ENCODE assay signal across 13 cellular contexts in genomic region chrX:133922390-133922772, GRCh38.
DNase-seq lines count a peak whose midpoint lies in the region; ATAC-seq and TF ChIP-seq lines count a peak whose summit lies in the region.
"Had no signal": no experiment of that assay in that cellular context is flagged by ENCODE, and none has a peak within 500 bp of the region (broad histone marks: within the 10 kb centered on the region; RNA-seq: fewer than 3 reads in every experiment).

No MANE protein-coding gene starts in this region.

- peaks cover under 1 to 13% (median 4%) of the 10 kb centered on the region in 11 experiments; a peak in 21 of 22 replicates for H3K9me3 ChIP-seq in BLaER1 treated with 17β-estradiol and CSF1 and Interleukin-3, amounts not matched to agents 10 nM and 100 nM (replicated peaks in 1 of 11)
- H3K9me3 ChIP-seq in CD8-positive, alpha-beta T cell (ENCODE audit: low read length) = no peaks in the 10 kb centered on the region
- H3K9me3 ChIP-seq in effector memory CD4-positive, alpha-beta T cell (ENCODE audit: control insufficient read depth, low read length) = no peaks in the 10 kb centered on the region
- H3K9me3 ChIP-seq in vagina = no peaks in the 10 kb centered on the region
- H3K9me3 ChIP-seq in thyroid gland = no peaks in the 10 kb centered on the region
- H3K9me3 ChIP-seq: gastrocnemius medialis, lower lobe of right lung, testis had no signal

- no peaks in the 10 kb centered on the region for H3K36me3 Mint-ChIP-seq in CD8-positive, alpha-beta T cell
- H3K36me3 Mint-ChIP-seq: natural killer cell treated with Interleukin-12 subunit alpha and Interleukin-12 subunit beta and Interleukin-15 and Interleukin-18, amount 100 ng/mL, for 72 hours had no signal

- no CpG with 5 or more reads among the region's 2 CpGs for WGBS in thyroid gland, 2 donors

- intact Hi-C loops in CD8-positive, alpha-beta T cell (cut with DNase I, micrococcal nuclease) = no loop called here
- intact Hi-C loops in vagina (cut with DNase I) (no loop called here), thyroid gland (cut with DNase I) (no loop called here)

- peaks cover 22% of the 10 kb centered on the region for H3K4me1 Mint-ChIP-seq in CD8-positive, alpha-beta T cell (ENCODE audit: low read depth)

- peak overlapping the region in 8 of 11 experiments; percentile 55 to 76 (median 72); a peak in 14 of 22 replicates for H3K27ac ChIP-seq in BLaER1 treated with 17β-estradiol and CSF1 and Interleukin-3, amounts not matched to agents 10 nM and 100 nM
- H3K27ac ChIP-seq in CD8-positive, alpha-beta T cell (ENCODE audit: low read depth, low read length) = no peak overlapping the region
- H3K27ac ChIP-seq in effector memory CD4-positive, alpha-beta T cell (ENCODE audit: insufficient read depth, low read length, poor library complexity, severe bottlenecking) = no peak overlapping the region
- H3K27ac ChIP-seq in vagina (no peak overlapping the region), thyroid gland (no peak overlapping the region)
- H3K27ac ChIP-seq: gastrocnemius medialis, lower lobe of right lung, testis had no signal

- no peaks in the 10 kb centered on the region for H3K27me3 Mint-ChIP-seq in CD8-positive, alpha-beta T cell (ENCODE audit: low read depth)

- peak overlapping the region; percentile 92 for H3K27ac Mint-ChIP-seq in CD8-positive, alpha-beta T cell
- H3K27ac Mint-ChIP-seq: GM23338 had no signal

- no peaks in the 10 kb centered on the region for H3K36me3 ChIP-seq in BLaER1 treated with 17β-estradiol and CSF1 and Interleukin-3, amounts not matched to agents 10 nM and 100 nM
- no peaks in the 10 kb centered on the region for H3K36me3 ChIP-seq in CD8-positive, alpha-beta T cell (ENCODE audit: insufficient read depth, low read length)
- H3K36me3 ChIP-seq in effector memory CD4-positive, alpha-beta T cell (ENCODE audit: control insufficient read depth, insufficient read depth, low read length) = no peaks in the 10 kb centered on the region
- H3K36me3 ChIP-seq in vagina (no peaks in the 10 kb centered on the region), thyroid gland (no peaks in the 10 kb centered on the region)
- H3K36me3 ChIP-seq: gastrocnemius medialis, lower lobe of right lung had no signal

- DNase-seq in CD8-positive, alpha-beta T cell = no peak
- DNase-seq in NCI-H524 treated with DMSO at 0.1 percent for 48 hours (lab: John Stamatoyannopoulos, UW) (peak; percentile 79), cerebellar nuclear complex (lab: John Stamatoyannopoulos, UW) (no peak), vagina (ENCODE audit: extremely low spot score in 2 of 2) (no peak), thyroid gland (no peak)
- DNase-seq in effector memory CD4-positive, alpha-beta T cell = no peak
- DNase-seq: gastrocnemius medialis had no signal

- H3K4me1 ChIP-seq in BLaER1 treated with 17β-estradiol and CSF1 and Interleukin-3, amounts not matched to agents 10 nM and 100 nM = peaks cover 13 to 23% (median 18%) of the 10 kb centered on the region in 10 experiments; a peak in 17 of 20 replicates
- peaks cover 11% of the 10 kb centered on the region for H3K4me1 ChIP-seq in CD8-positive, alpha-beta T cell (ENCODE audit: insufficient read depth, low read length)
- peaks cover 7% of the 10 kb centered on the region for H3K4me1 ChIP-seq in effector memory CD4-positive, alpha-beta T cell (ENCODE audit: control insufficient read depth, insufficient read depth, low read length, poor library complexity, severe bottlenecking)
- H3K4me1 ChIP-seq in vagina (no peaks in the 10 kb centered on the region), thyroid gland (no peaks in the 10 kb centered on the region)
- H3K4me1 ChIP-seq: gastrocnemius medialis, lower lobe of right lung, testis had no signal

- H3K9ac ChIP-seq in BLaER1 treated with 17β-estradiol and CSF1 and Interleukin-3, amounts not matched to agents 10 nM and 100 nM = peak overlapping the region in 1 of 11 experiments; percentile 18; a peak in 3 of 22 replicates

- no peak for TF ChIP-seq CTCF in CD8-positive, alpha-beta T cell (IDR thresholded peaks at IDR 0.05)
- TF ChIP-seq CTCF in vagina (IDR thresholded peaks at IDR 0.05) (no peak), thyroid gland (IDR thresholded peaks at IDR 0.05) (no peak)

- H3K4me2 ChIP-seq in BLaER1 treated with 17β-estradiol and CSF1 and Interleukin-3, amounts not matched to agents 10 nM and 100 nM = peak overlapping the region; percentile 34 to 69 (median 62); a peak in 21 of 22 replicates
- H3K4me2 ChIP-seq: GM23338 had no signal

- TF ChIP-seq POLR2A in vagina (IDR thresholded peaks at IDR 0.05) = no peak
- TF ChIP-seq POLR2A in thyroid gland (IDR thresholded peaks at IDR 0.05) = no peak

- POLR2A ChIA-PET in CD8-positive, alpha-beta T cell (lab: Charles Lee) = no interaction called here

- CTCF ChIA-PET in CD8-positive, alpha-beta T cell (lab: Charles Lee) = interaction anchor here (1.4 kb wide), 1 partner anchor 104 kb away, joined by 4 read pairs; no protein-coding TSS in a partner anchor

- no peak for ATAC-seq in CD8-positive, alpha-beta T cell
- ATAC-seq: gastrocnemius medialis had no signal

- H3K4me3 Mint-ChIP-seq in CD8-positive, alpha-beta T cell = peak overlapping the region; percentile 26
- H3K4me3 Mint-ChIP-seq: GM23338 had no signal

- H4K20me1 ChIP-seq in BLaER1 treated with 17β-estradiol and CSF1 and Interleukin-3, amounts not matched to agents 10 nM and 100 nM = no peaks in the 10 kb centered on the region; a peak in 1 of 22 replicates

- peaks cover 85 to 100% (median 98%) of the 10 kb centered on the region in 11 experiments for H3K27me3 ChIP-seq in BLaER1 treated with 17β-estradiol and CSF1 and Interleukin-3, amounts not matched to agents 10 nM and 100 nM
- no peaks in the 10 kb centered on the region for H3K27me3 ChIP-seq in CD8-positive, alpha-beta T cell (ENCODE audit: insufficient read depth, low read length)
- no peaks in the 10 kb centered on the region for H3K27me3 ChIP-seq in effector memory CD4-positive, alpha-beta T cell (replicated peaks; ENCODE audit: control insufficient read depth, insufficient read depth, low read length, poor library complexity, severe bottlenecking)
- H3K27me3 ChIP-seq in vagina (no peaks in the 10 kb centered on the region), thyroid gland (no peaks in the 10 kb centered on the region)
- H3K27me3 ChIP-seq: gastrocnemius medialis, testis had no signal

- 0 out of 20 replicates have a peak overlapping the region, but pooled peaks of 1 of the 10 experiments have one; percentile 23 for H3K4me3 ChIP-seq in BLaER1 treated with 17β-estradiol and CSF1 and Interleukin-3, amounts not matched to agents 10 nM and 100 nM
- H3K4me3 ChIP-seq in CD8-positive, alpha-beta T cell (ENCODE audit: low read depth, low read length) = no peak overlapping the region
- peak overlapping the region; percentile 10 for H3K4me3 ChIP-seq in effector memory CD4-positive, alpha-beta T cell (ENCODE audit: insufficient read depth, low read depth, low read length, poor library complexity, severe bottlenecking)
- H3K4me3 ChIP-seq in vagina (no peak overlapping the region), thyroid gland (replicated peaks in 1 of 3) (no peak overlapping the region)
- H3K4me3 ChIP-seq: gastrocnemius medialis, GM23338, lower lobe of right lung, testis had no signal

- peaks cover 3% of the 10 kb centered on the region for H3K9me3 Mint-ChIP-seq in CD8-positive, alpha-beta T cell
- H3K9me3 Mint-ChIP-seq: activated T-cell treated with anti-CD3 and anti-CD28 coated beads, Interleukin-2, amount 50 U/mL, for 24 hours; GM23338; natural killer cell treated with Interleukin-12 subunit alpha and Interleukin-12 subunit beta and Interleukin-15 and Interleukin-18, amount 100 ng/mL, for 72 hours had no signal

Comparison
In these comparisons a context has a peak if more than half of its experiments do, and no peak if none do; other contexts are left out.
1. H3K27ac ChIP-seq: peak in BLaER1 treated with 17β-estradiol and CSF1 and Interleukin-3, amounts not matched to agents 10 nM and 100 nM (8 of 11); none in CD8-positive, alpha-beta T cell (single experiment), effector memory CD4-positive, alpha-beta T cell (single experiment), vagina (single experiment) and thyroid gland (0 of 3).